In the genomic region with DNA sequence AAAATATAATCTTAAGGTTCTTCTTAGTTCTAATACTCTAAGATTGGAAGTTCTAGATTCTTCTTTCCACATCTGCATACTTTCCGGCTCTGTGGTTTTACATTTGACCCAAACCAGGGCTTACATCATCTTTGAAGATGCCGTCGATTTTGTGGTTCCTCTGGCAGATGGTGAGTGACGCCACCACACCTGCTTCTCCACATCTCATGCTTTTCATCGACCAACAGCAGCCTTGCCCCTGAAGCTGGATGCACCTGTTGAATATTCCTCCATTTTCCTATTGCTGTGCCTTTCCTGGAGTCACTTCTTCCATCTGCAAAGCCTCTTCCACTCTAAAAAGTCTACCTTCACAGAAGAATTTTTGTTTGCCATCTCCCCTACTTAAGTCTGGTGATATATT, we compare ENCODE assay signal across 1 cellular context.
TF ChIP-seq lines count a peak whose summit lies in the region.

No MANE protein-coding gene starts in this region.

TF ChIP-seq in K562, 482 proteins besides CTCF, POLR2A, EP300 and RAD21:
- TF ChIP-seq ZKSCAN8 (CRISPR knock-in tag; IDR thresholded peaks at IDR 0.05) (no peak), ZNF253 (CRISPR knock-in tag; conservative IDR thresholded peaks at IDR 0.05) (no peak), ETV6 (IDR thresholded peaks at IDR 0.05; ENCODE audit: borderline replicate concordance in 1 of 2, low read depth in 2 of 2, low read length in 1 of 2) (no peak), ETV6 (CRISPR knock-in tag; IDR thresholded peaks at IDR 0.05; ENCODE audit: borderline replicate concordance) (no peak), CHD1 (IDR thresholded peaks at IDR 0.05; ENCODE audit: low read length) (no peak), ZNF174 (CRISPR knock-in tag; IDR thresholded peaks at IDR 0.05) (no peak), SRF (CRISPR knock-in tag; IDR thresholded peaks at IDR 0.05) (no peak), ZNF354B (CRISPR knock-in tag; IDR thresholded peaks at IDR 0.05) (no peak), SIRT6 (IDR thresholded peaks at IDR 0.05; ENCODE audit: low read depth, low read length) (no peak), ZNF780A (CRISPR knock-in tag; IDR thresholded peaks at IDR 0.05) (no peak)
- TF ChIP-seq, protein P1, sequence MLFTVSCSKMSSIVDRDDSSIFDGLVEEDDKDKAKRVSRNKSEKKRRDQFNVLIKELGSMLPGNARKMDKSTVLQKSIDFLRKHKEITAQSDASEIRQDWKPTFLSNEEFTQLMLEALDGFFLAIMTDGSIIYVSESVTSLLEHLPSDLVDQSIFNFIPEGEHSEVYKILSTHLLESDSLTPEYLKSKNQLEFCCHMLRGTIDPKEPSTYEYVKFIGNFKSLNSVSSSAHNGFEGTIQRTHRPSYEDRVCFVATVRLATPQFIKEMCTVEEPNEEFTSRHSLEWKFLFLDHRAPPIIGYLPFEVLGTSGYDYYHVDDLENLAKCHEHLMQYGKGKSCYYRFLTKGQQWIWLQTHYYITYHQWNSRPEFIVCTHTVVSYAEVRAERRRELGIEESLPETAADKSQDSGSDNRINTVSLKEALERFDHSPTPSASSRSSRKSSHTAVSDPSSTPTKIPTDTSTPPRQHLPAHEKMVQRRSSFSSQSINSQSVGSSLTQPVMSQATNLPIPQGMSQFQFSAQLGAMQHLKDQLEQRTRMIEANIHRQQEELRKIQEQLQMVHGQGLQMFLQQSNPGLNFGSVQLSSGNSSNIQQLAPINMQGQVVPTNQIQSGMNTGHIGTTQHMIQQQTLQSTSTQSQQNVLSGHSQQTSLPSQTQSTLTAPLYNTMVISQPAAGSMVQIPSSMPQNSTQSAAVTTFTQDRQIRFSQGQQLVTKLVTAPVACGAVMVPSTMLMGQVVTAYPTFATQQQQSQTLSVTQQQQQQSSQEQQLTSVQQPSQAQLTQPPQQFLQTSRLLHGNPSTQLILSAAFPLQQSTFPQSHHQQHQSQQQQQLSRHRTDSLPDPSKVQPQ (CRISPR knock-in tag; IDR thresholded peaks at IDR 0.05; ENCODE audit: borderline replicate concordance) = no peak
- TF ChIP-seq, protein P2, sequence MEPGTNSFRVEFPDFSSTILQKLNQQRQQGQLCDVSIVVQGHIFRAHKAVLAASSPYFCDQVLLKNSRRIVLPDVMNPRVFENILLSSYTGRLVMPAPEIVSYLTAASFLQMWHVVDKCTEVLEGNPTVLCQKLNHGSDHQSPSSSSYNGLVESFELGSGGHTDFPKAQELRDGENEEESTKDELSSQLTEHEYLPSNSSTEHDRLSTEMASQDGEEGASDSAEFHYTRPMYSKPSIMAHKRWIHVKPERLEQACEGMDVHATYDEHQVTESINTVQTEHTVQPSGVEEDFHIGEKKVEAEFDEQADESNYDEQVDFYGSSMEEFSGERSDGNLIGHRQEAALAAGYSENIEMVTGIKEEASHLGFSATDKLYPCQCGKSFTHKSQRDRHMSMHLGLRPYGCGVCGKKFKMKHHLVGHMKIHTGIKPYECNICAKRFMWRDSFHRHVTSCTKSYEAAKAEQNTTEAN (CRISPR knock-in tag; IDR thresholded peaks at IDR 0.05) = no peak
- TF ChIP-seq, protein P3, sequence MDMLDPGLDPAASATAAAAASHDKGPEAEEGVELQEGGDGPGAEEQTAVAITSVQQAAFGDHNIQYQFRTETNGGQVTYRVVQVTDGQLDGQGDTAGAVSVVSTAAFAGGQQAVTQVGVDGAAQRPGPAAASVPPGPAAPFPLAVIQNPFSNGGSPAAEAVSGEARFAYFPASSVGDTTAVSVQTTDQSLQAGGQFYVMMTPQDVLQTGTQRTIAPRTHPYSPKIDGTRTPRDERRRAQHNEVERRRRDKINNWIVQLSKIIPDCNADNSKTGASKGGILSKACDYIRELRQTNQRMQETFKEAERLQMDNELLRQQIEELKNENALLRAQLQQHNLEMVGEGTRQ (CRISPR knock-in tag; IDR thresholded peaks at IDR 0.05) = no peak
- TF ChIP-seq, protein P4, sequence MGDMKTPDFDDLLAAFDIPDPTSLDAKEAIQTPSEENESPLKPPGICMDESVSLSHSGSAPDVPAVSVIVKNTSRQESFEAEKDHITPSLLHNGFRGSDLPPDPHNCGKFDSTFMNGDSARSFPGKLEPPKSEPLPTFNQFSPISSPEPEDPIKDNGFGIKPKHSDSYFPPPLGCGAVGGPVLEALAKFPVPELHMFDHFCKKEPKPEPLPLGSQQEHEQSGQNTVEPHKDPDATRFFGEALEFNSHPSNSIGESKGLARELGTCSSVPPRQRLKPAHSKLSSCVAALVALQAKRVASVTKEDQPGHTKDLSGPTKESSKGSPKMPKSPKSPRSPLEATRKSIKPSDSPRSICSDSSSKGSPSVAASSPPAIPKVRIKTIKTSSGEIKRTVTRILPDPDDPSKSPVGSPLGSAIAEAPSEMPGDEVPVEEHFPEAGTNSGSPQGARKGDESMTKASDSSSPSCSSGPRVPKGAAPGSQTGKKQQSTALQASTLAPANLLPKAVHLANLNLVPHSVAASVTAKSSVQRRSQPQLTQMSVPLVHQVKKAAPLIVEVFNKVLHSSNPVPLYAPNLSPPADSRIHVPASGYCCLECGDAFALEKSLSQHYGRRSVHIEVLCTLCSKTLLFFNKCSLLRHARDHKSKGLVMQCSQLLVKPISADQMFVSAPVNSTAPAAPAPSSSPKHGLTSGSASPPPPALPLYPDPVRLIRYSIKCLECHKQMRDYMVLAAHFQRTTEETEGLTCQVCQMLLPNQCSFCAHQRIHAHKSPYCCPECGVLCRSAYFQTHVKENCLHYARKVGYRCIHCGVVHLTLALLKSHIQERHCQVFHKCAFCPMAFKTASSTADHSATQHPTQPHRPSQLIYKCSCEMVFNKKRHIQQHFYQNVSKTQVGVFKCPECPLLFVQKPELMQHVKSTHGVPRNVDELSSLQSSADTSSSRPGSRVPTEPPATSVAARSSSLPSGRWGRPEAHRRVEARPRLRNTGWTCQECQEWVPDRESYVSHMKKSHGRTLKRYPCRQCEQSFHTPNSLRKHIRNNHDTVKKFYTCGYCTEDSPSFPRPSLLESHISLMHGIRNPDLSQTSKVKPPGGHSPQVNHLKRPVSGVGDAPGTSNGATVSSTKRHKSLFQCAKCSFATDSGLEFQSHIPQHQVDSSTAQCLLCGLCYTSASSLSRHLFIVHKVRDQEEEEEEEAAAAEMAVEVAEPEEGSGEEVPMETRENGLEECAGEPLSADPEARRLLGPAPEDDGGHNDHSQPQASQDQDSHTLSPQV (IDR thresholded peaks at IDR 0.05) = no peak
